8 cellular contexts compared by ENCODE assay signal in the genomic region with DNA sequence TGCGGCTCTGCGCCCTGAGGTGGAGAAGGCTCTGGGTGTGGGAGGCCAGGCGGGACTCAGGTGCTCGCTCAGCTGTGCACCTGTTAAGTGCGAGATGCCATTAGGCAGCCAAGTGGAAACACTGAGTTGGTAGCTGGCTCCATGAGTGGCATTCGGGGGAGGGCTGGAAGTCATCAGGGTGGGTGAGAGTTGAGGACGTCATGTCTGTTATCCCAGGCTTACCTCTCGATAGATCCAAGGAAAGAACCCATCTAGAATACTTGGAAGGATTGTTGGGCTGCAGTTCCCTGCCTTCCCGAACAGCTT.
"Had no signal": no experiment of that assay in that cellular context is flagged by ENCODE, and none has a peak within 500 bp of the region (broad histone marks: within the 10 kb centered on the region; RNA-seq: fewer than 3 reads in every experiment).

No MANE protein-coding gene starts in this region.

- H3K9me3 Mint-ChIP-seq: activated CD4-positive, alpha-beta memory T cell treated with anti-CD3 and anti-CD28 coated beads for 36 hours; activated naive CD8-positive, alpha-beta T cell treated with anti-CD3 and anti-CD28 coated beads, Interleukin-2, amount 50 U/mL, for 24 hours; neural progenitor cell had no signal

- H3K27me3 Mint-ChIP-seq: activated CD4-positive, alpha-beta memory T cell treated with anti-CD3 and anti-CD28 coated beads for 36 hours; activated naive CD8-positive, alpha-beta T cell treated with anti-CD3 and anti-CD28 coated beads, Interleukin-2, amount 50 U/mL, for 24 hours had no signal

- DNase-seq: activated CD4-positive, alpha-beta memory T cell treated with anti-CD3 and anti-CD28 coated beads for 36 hours; activated CD4-positive, alpha-beta T cell treated with anti-CD3 and anti-CD28 coated beads for 1 hour; activated naive CD8-positive, alpha-beta T cell treated with anti-CD3 and anti-CD28 coated beads, Interleukin-2, amount 50 U/mL, for 24 hours; activated T-cell treated with anti-CD3 and anti-CD28 coated beads, Interleukin-2, amount 50 U/mL, for 48 hours; dorsolateral prefrontal cortex; foreskin melanocyte; pancreas had no signal

- H3K4me1 Mint-ChIP-seq: activated naive CD8-positive, alpha-beta T cell treated with anti-CD3 and anti-CD28 coated beads, Interleukin-2, amount 50 U/mL, for 24 hours; neural progenitor cell had no signal

- H3K27ac Mint-ChIP-seq: activated CD4-positive, alpha-beta memory T cell treated with anti-CD3 and anti-CD28 coated beads for 36 hours; activated naive CD8-positive, alpha-beta T cell treated with anti-CD3 and anti-CD28 coated beads, Interleukin-2, amount 50 U/mL, for 24 hours; neural progenitor cell had no signal

- H3K4me3 Mint-ChIP-seq: activated CD4-positive, alpha-beta memory T cell treated with anti-CD3 and anti-CD28 coated beads for 36 hours; activated naive CD8-positive, alpha-beta T cell treated with anti-CD3 and anti-CD28 coated beads, Interleukin-2, amount 50 U/mL, for 24 hours; neural progenitor cell had no signal

- H3K36me3 Mint-ChIP-seq: activated CD4-positive, alpha-beta memory T cell treated with anti-CD3 and anti-CD28 coated beads for 36 hours; neural progenitor cell had no signal
